ENCODE assay signal across 32 cellular contexts in the genomic region with DNA sequence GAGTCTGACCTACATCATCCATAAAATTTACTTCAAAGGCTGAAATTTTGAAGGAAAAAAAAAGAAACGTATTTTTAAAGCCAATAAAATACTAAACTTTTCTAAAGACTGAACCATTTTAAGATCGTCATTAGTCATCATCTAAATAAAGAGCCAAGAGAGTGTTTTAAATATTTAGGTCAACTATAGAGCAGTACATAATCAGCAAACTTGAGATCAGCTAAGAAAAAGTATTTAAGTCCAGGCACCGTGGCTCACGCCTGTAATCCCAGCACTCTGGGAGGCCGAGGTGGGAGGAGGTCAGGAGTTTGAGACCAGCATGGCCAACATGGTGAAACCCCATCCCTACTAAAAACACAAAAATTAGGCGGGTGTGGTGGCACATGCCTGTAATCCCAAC. TPM values are rescaled to one million over a fixed set of nuclear protein-coding genes. Genes with fewer than 3 reads are reported as not detected.
A peak's percentile ranks its signal among the peaks of the same experiment; 100 is the strongest.
DNase-seq lines count a peak whose midpoint lies in the region; ATAC-seq and TF ChIP-seq lines count a peak whose summit lies in the region.
"Had no signal": no experiment of that assay in that cellular context is flagged by ENCODE, and none has a peak within 500 bp of the region (broad histone marks: within the 10 kb centered on the region; RNA-seq: fewer than 3 reads in every experiment).

No MANE protein-coding gene starts in this region.

- no peaks in the 10 kb centered on the region for H3K9me3 Mint-ChIP-seq in activated T-helper 2 cell treated with anti-CD3 and anti-CD28 coated beads, Interferon-gamma antibody, Interleukin-2, Interleukin-4, amounts not matched to agents 10 μg/mL and 5 μg/mL and 100 μg/mL, durations not matched to agents 14 hours and 24 hours and 36 hours
- H3K9me3 Mint-ChIP-seq: activated naive CD4-positive, alpha-beta T cell treated with anti-CD3 and anti-CD28 coated beads, Interleukin-2, amount 50 U/mL, for 24 hours; endodermal cell; neural crest cell had no signal

- H3K4me3 ChIP-seq in adipocyte (ENCODE audit: low read length) (no peak overlapping the region), fibroblast of mammary gland (ENCODE audit: control insufficient read depth, low read depth, low read length) (no peak overlapping the region), skeletal muscle satellite cell (ENCODE audit: low read length) (no peak overlapping the region)
- H3K4me3 ChIP-seq: hepatocyte, pancreas, spleen, thoracic aorta had no signal

- TF ChIP-seq CTCF in fibroblast of mammary gland (conservative IDR thresholded peaks at IDR 0.05; ENCODE audit: control insufficient read depth, insufficient read depth, low read depth, low read length), result no peak

- H3K27me3 ChIP-seq in adipocyte (replicated peaks; ENCODE audit: control insufficient read depth, insufficient read depth, low read length), result no peaks in the 10 kb centered on the region
- no peaks in the 10 kb centered on the region for H3K27me3 ChIP-seq in skeletal muscle satellite cell (ENCODE audit: control insufficient read depth, insufficient read depth, low read length)
- H3K27me3 ChIP-seq: hepatocyte, pancreas, spleen had no signal

- no peak overlapping the region for H3K4me3 Mint-ChIP-seq in activated T-helper 2 cell treated with anti-CD3 and anti-CD28 coated beads, Interferon-gamma antibody, Interleukin-2, Interleukin-4, amounts not matched to agents 10 μg/mL and 5 μg/mL and 100 μg/mL, durations not matched to agents 14 hours and 24 hours and 36 hours (ENCODE audit: low read depth)
- H3K4me3 Mint-ChIP-seq: activated naive CD4-positive, alpha-beta T cell treated with anti-CD3 and anti-CD28 coated beads, Interleukin-2, amount 50 U/mL, for 24 hours; endodermal cell; neural crest cell had no signal

- peak overlapping the region; percentile 25 for H3K4me2 ChIP-seq in skeletal muscle satellite cell (ENCODE audit: low read length)
- H3K4me2 ChIP-seq: hepatocyte had no signal

- no peak for ATAC-seq in HG03442 (IDR thresholded peaks at IDR 0.05; ENCODE audit: unreplicated experiment)
- ATAC-seq: esophagus mucosa; HCT116; left colon; pancreas; stimulated activated naive CD8-positive, alpha-beta T cell treated with anti-CD3 and anti-CD28 coated beads, Interleukin-15, Interleukin-2, amounts not matched to agents 100 U/mL and 50 U/mL, for 24 hours had no signal

- DNase-seq in ELR (ENCODE audit: low read depth) (peak; percentile 27), adipocyte (ENCODE audit: low read depth) (peak; percentile 22), fibroblast of mammary gland (ENCODE audit: low read depth) (peak; percentile 20), NCI-H1694 (lab: John Stamatoyannopoulos, UW) (no peak)
- no peak for DNase-seq in activated T-helper 2 cell treated with anti-CD3 and anti-CD28 coated beads, Interferon-gamma antibody, Interleukin-2, Interleukin-4, amounts not matched to agents 10 μg/mL and 5 μg/mL and 100 μg/mL, durations not matched to agents 14 hours and 24 hours and 36 hours (ENCODE audit: low spot score)
- DNase-seq: activated CD4-positive, alpha-beta T cell treated with anti-CD3 and anti-CD28 coated beads for 4 hours; activated CD8-positive, alpha-beta memory T cell treated with anti-CD3 and anti-CD28 coated beads for 24 hours; activated T-cell treated with anti-CD3 and anti-CD28 coated beads for 4 hours; anterior cingulate cortex; COR-L47; cortex of kidney; DMS53; endodermal cell; GDM1; left colon; mesenchymal stem cell; NCI-H146; NCI-H82; pancreas; spleen; stimulated activated CD4-positive, alpha-beta T cell treated with anti-CD3 and anti-CD28 coated beads, Interleukin-2, amount 100 ng/mL, for 24 hours; stimulated activated naive CD8-positive, alpha-beta T cell treated with anti-CD3 and anti-CD28 coated beads, Interleukin-15, Interleukin-2, amounts not matched to agents 100 U/mL and 50 U/mL, for 24 hours; SW 1271; WERI-Rb-1 had no signal

- no peaks in the 10 kb centered on the region for H3K27me3 Mint-ChIP-seq in activated T-helper 2 cell treated with anti-CD3 and anti-CD28 coated beads, Interferon-gamma antibody, Interleukin-2, Interleukin-4, amounts not matched to agents 10 μg/mL and 5 μg/mL and 100 μg/mL, durations not matched to agents 14 hours and 24 hours and 36 hours (ENCODE audit: low read depth)
- H3K27me3 Mint-ChIP-seq: activated naive CD4-positive, alpha-beta T cell treated with anti-CD3 and anti-CD28 coated beads, Interleukin-2, amount 50 U/mL, for 24 hours had no signal

- no peaks in the 10 kb centered on the region for H3K4me1 Mint-ChIP-seq in activated T-helper 2 cell treated with anti-CD3 and anti-CD28 coated beads, Interferon-gamma antibody, Interleukin-2, Interleukin-4, amounts not matched to agents 10 μg/mL and 5 μg/mL and 100 μg/mL, durations not matched to agents 14 hours and 24 hours and 36 hours (ENCODE audit: low read depth)
- H3K4me1 Mint-ChIP-seq: activated naive CD4-positive, alpha-beta T cell treated with anti-CD3 and anti-CD28 coated beads, Interleukin-2, amount 50 U/mL, for 24 hours; neural crest cell had no signal

- H3K9me3 ChIP-seq in adipocyte (ENCODE audit: control insufficient read depth, low read length), result no peaks in the 10 kb centered on the region
- H3K9me3 ChIP-seq in skeletal muscle satellite cell (replicated peaks; ENCODE audit: low read length), result no peaks in the 10 kb centered on the region
- H3K9me3 ChIP-seq: pancreas, spleen, thoracic aorta had no signal

- H3K36me3 Mint-ChIP-seq in activated T-helper 2 cell treated with anti-CD3 and anti-CD28 coated beads, Interferon-gamma antibody, Interleukin-2, Interleukin-4, amounts not matched to agents 10 μg/mL and 5 μg/mL and 100 μg/mL, durations not matched to agents 14 hours and 24 hours and 36 hours (ENCODE audit: low read depth), result peaks cover 64% of the 10 kb centered on the region

- H3K9ac ChIP-seq in adipocyte (ENCODE audit: low read length) (no peak overlapping the region), skeletal muscle satellite cell (ENCODE audit: low read depth, low read length) (no peak overlapping the region)

- H3K4me1 ChIP-seq in adipocyte (ENCODE audit: control insufficient read depth, insufficient read depth, low read length) (peaks cover 10% of the 10 kb centered on the region), skeletal muscle satellite cell (ENCODE audit: control insufficient read depth, insufficient read depth, low read length) (peaks cover 21% of the 10 kb centered on the region)
- H3K4me1 ChIP-seq: pancreas, spleen had no signal

- no peak overlapping the region for H3K27ac Mint-ChIP-seq in activated T-helper 2 cell treated with anti-CD3 and anti-CD28 coated beads, Interferon-gamma antibody, Interleukin-2, Interleukin-4, amounts not matched to agents 10 μg/mL and 5 μg/mL and 100 μg/mL, durations not matched to agents 14 hours and 24 hours and 36 hours
- H3K27ac Mint-ChIP-seq: activated naive CD4-positive, alpha-beta T cell treated with anti-CD3 and anti-CD28 coated beads, Interleukin-2, amount 50 U/mL, for 24 hours; endodermal cell had no signal

- H3K36me3 ChIP-seq in adipocyte (ENCODE audit: control insufficient read depth, insufficient read depth, low read length, severe bottlenecking), result peaks cover 91% of the 10 kb centered on the region
- H3K36me3 ChIP-seq in skeletal muscle satellite cell (ENCODE audit: insufficient read depth, low read length), result peaks cover 61% of the 10 kb centered on the region

- intact Hi-C loops in activated T-helper 2 cell treated with anti-CD3 and anti-CD28 coated beads, Interferon-gamma antibody, Interleukin-2, Interleukin-4, amounts not matched to agents 10 μg/mL and 5 μg/mL and 100 μg/mL, durations not matched to agents 14 hours and 24 hours and 36 hours (cut with micrococcal nuclease), result no loop called here

RNA-seq across cellular contexts. Expression of gene HECTD1, which starts 35.5 kb away (rescaled TPM):
- total RNA-seq in skeletal muscle satellite cell (2012; rRNA removed), result 122 and 153 TPM in 2 replicates
- total RNA-seq in activated T-helper 2 cell treated with anti-CD3 and anti-CD28 coated beads, Interferon-gamma antibody, Interleukin-2, Interleukin-4, amounts not matched to agents 10 μg/mL and 5 μg/mL and 100 μg/mL, durations not matched to agents 14 hours and 24 hours and 36 hours, result 109 and 114 TPM in 2 replicates

Comparison
In these comparisons a context has a peak if more than half of its experiments do, and no peak if none do; other contexts are left out.
1. DNase-seq: peak in ELR (single experiment), adipocyte (single experiment) and fibroblast of mammary gland (single experiment); none in activated T-helper 2 cell treated with anti-CD3 and anti-CD28 coated beads, Interferon-gamma antibody, Interleukin-2, Interleukin-4, amounts not matched to agents 10 μg/mL and 5 μg/mL and 100 μg/mL, durations not matched to agents 14 hours and 24 hours and 36 hours (single experiment) and NCI-H1694 (single experiment).